9 cellular contexts compared by ENCODE assay signal in genomic region chr5:139676951-139677367, GRCh38. TPM values are rescaled to one million over a fixed set of nuclear protein-coding genes. Genes with fewer than 3 reads are reported as not detected.
DNase-seq lines count a peak whose midpoint lies in the region; ATAC-seq and TF ChIP-seq lines count a peak whose summit lies in the region.
"Had no signal": no experiment of that assay in that cellular context is flagged by ENCODE, and none has a peak within 500 bp of the region (broad histone marks: within the 10 kb centered on the region; RNA-seq: fewer than 3 reads in every experiment).

No MANE protein-coding gene starts in this region.

- BruUV-seq in A673 (replicated peaks; lab: Mats Ljungman, UMichigan), result no TSS peak

- H3K79me2 ChIP-seq in osteoblast (ENCODE audit: insufficient read depth, low read length), result peaks cover 95% of the 10 kb centered on the region

- intact Hi-C loops in A673 (cut with micrococcal nuclease; ENCODE audit: unreplicated experiment), result no loop called here

- H3K9me3 ChIP-seq in A673 (ENCODE audit: low read depth, low read length, poor library complexity, severe bottlenecking) (no peaks in the 10 kb centered on the region), gastroesophageal sphincter (no peaks in the 10 kb centered on the region), osteoblast (ENCODE audit: low read depth, low read length) (no peaks in the 10 kb centered on the region)

- TF ChIP-seq CTCF in A673 (conservative IDR thresholded peaks at IDR 0.05; ENCODE audit: low read depth, low read length) (no peak), gastroesophageal sphincter (IDR thresholded peaks at IDR 0.05) (no peak), osteoblast (IDR thresholded peaks at IDR 0.05; ENCODE audit: extremely low read depth, low read depth, low read length) (no peak)

- H3K27me3 ChIP-seq in A673 (replicated peaks; ENCODE audit: insufficient read depth, low read depth, low read length, poor library complexity), result no peaks in the 10 kb centered on the region
- no peaks in the 10 kb centered on the region for H3K27me3 ChIP-seq in gastroesophageal sphincter
- no peaks in the 10 kb centered on the region for H3K27me3 ChIP-seq in osteoblast (ENCODE audit: insufficient read depth, low read length)

- H3K27ac ChIP-seq in A673 (ENCODE audit: low read depth, low read length, poor library complexity, severe bottlenecking) (peak overlapping the region; percentile 30), gastroesophageal sphincter (peak overlapping the region; percentile 30 to 78 (median 70)), osteoblast (ENCODE audit: low read depth, low read length) (no peak overlapping the region)

- peaks cover 3% of the 10 kb centered on the region for H3K36me3 ChIP-seq in A673 (ENCODE audit: insufficient read depth, low read length, poor library complexity, severe bottlenecking)
- peaks cover 0 to 23% of the 10 kb centered on the region in 2 donors for H3K36me3 ChIP-seq in gastroesophageal sphincter
- H3K36me3 ChIP-seq in osteoblast (ENCODE audit: insufficient read depth, low read length), result peaks cover 40% of the 10 kb centered on the region

- no peak overlapping the region for H3K4me2 ChIP-seq in osteoblast (ENCODE audit: insufficient read depth, low read length)

- H4K20me1 ChIP-seq in osteoblast (ENCODE audit: insufficient read depth, low read length), result peaks cover 88% of the 10 kb centered on the region

- WGBS in gastroesophageal sphincter (ENCODE audit: low coverage in 1 of 2), 2 donors, result no CpG with 5 or more reads among the region's 26 CpGs

- peak; percentile 65 for ATAC-seq in gastroesophageal sphincter

- TF ChIP-seq EP300 in gastroesophageal sphincter (IDR thresholded peaks at IDR 0.05), result no peak

- H2AFZ ChIP-seq in osteoblast (ENCODE audit: low read length), result no peak overlapping the region

- DNase-seq in A673 (ENCODE audit: low spot score), result no peak
- peak; percentile 42 for DNase-seq in NCI-H510A (lab: John Stamatoyannopoulos, UW)
- DNase-seq in occipital lobe (lab: John Stamatoyannopoulos, UW), result peak; percentile 89
- no peak for DNase-seq in osteoblast (ENCODE audit: insufficient read length, low spot score, missing footprints)
- no peak for DNase-seq in stimulated activated CD4-positive, alpha-beta T cell treated with anti-CD3 and anti-CD28 coated beads, Interleukin-2, amount 100 ng/mL, for 48 hours
- no peak for DNase-seq in GDM1 (lab: John Stamatoyannopoulos, UW)
- DNase-seq in DMS153 (lab: John Stamatoyannopoulos, UW), result no peak
- DNase-seq: activated naive CD4-positive, alpha-beta T cell treated with anti-CD3 and anti-CD28 coated beads, Interleukin-2, amount 50 U/mL, for 16 hours had no signal

- POLR2A ChIA-PET in A673 (lab: Charles Lee; ENCODE audit: low non-redundant PET), result no interaction called here

- no peak for TF ChIP-seq POLR2A in gastroesophageal sphincter (IDR thresholded peaks at IDR 0.05)

- H3K4me3 ChIP-seq in A673 (ENCODE audit: low read depth, low read length, poor library complexity, severe bottlenecking) (no peak overlapping the region), gastroesophageal sphincter (peak overlapping the region in 1 of 2 donors; percentile 36), osteoblast (ENCODE audit: insufficient read depth, low read length) (no peak overlapping the region)

- H3K4me1 ChIP-seq in A673 (ENCODE audit: insufficient read depth, low read length, poor library complexity, severe bottlenecking) (no peaks in the 10 kb centered on the region), gastroesophageal sphincter (peaks cover 0 to 77% (median 18%) of the 10 kb centered on the region in 3 donors), osteoblast (ENCODE audit: insufficient read depth, low read length) (peaks cover 60% of the 10 kb centered on the region)

- CTCF ChIA-PET in A673 (lab: Charles Lee), result interaction anchor here (0.7 kb wide), 1 partner anchor 88 kb away, joined by 3 read pairs; no protein-coding TSS in a partner anchor

RNA-seq across cellular contexts. Expression of gene CXXC5, which starts 28.8 kb away (rescaled TPM):
- total RNA-seq in A673 (2021) (56.4 and 57.2 TPM in 2 replicates), gastroesophageal sphincter (10 to 100 TPM; 30.0 to 50.7 (median 35.1) TPM), occipital lobe (37.1 TPM), osteoblast (186 and 210 TPM in 2 replicates)

Comparison
In these comparisons a context has a peak if more than half of its experiments do, and no peak if none do; other contexts are left out.
1. DNase-seq: peak in NCI-H510A (single experiment) and occipital lobe (single experiment); none in A673 (single experiment), osteoblast (single experiment), stimulated activated CD4-positive, alpha-beta T cell treated with anti-CD3 and anti-CD28 coated beads, Interleukin-2, amount 100 ng/mL, for 48 hours (0 of 2), GDM1 (single experiment) and DMS153 (single experiment).